ENCODE assay signal across 8 cellular contexts in the genomic region with DNA sequence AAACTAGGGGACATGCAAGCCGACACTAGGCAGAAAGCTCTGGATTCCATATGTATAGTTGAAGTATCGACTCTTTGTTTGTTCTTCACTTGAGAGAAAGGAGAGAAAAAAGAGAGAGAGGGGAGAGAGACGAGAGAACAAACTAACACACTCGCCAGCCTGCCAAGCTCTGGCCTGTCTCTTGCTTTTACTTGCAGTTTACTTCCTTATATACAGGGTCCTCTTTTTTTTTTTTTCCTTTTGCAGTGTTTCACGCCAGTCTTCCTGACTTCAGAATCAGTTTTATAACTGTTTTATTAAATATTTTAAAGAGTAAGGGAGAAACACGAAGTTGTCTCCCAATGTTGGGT. TPM values are rescaled to one million over a fixed set of nuclear protein-coding genes. Genes with fewer than 3 reads are reported as not detected.
DNase-seq lines count a peak whose midpoint lies in the region; ATAC-seq and TF ChIP-seq lines count a peak whose summit lies in the region.

No MANE protein-coding gene starts in this region.

- no peaks in the 10 kb centered on the region for H3K36me3 ChIP-seq in SK-N-MC (ENCODE audit: insufficient read depth, low read length)
- H3K36me3 ChIP-seq in CD8-positive, alpha-beta memory T cell (ENCODE audit: insufficient read depth, low read length), result no peaks in the 10 kb centered on the region

- no peak overlapping the region for H4K5ac ChIP-seq in H9 (ENCODE audit: insufficient read length, low read depth, low read length)

- no peaks in the 10 kb centered on the region for H3K23me2 ChIP-seq in H9 (ENCODE audit: insufficient read length, low read depth, low read length, poor library complexity, severe bottlenecking)

- POLR2A ChIA-PET in CD8-positive, alpha-beta memory T cell (lab: Charles Lee), result no interaction called here

- peak overlapping the region; percentile 32 to 94 (median 52); a peak in 3 of 7 replicates for H3K27ac Mint-ChIP-seq in H9
- no peak overlapping the region for H3K27ac Mint-ChIP-seq in CD8-positive, alpha-beta memory T cell

- no peak for ATAC-seq in HG03039 (IDR thresholded peaks at IDR 0.05; ENCODE audit: unreplicated experiment)

- H3K4ac ChIP-seq in H9 (ENCODE audit: low read depth, low read length), result no peak overlapping the region

- H3K9me3 ChIP-seq in H9 (ENCODE audit: control insufficient read depth, low read depth, low read length) (no peaks in the 10 kb centered on the region), SK-N-MC (ENCODE audit: low read depth, low read length) (no peaks in the 10 kb centered on the region)
- H3K9me3 ChIP-seq in CD8-positive, alpha-beta memory T cell (ENCODE audit: low read length), result no peaks in the 10 kb centered on the region

- no peak overlapping the region for H4K8ac ChIP-seq in H9 (replicated peaks; ENCODE audit: insufficient read length, low read depth, low read length)

- H3K4me3 ChIP-seq in SK-N-MC (peak overlapping the region; percentile 60), retinal pigment epithelial cell (ENCODE audit: low read length) (peak overlapping the region; percentile 20)
- H3K4me3 ChIP-seq in CD8-positive, alpha-beta memory T cell (ENCODE audit: low read length), result no peak overlapping the region

- no peak overlapping the region for H3K23ac ChIP-seq in H9 (ENCODE audit: insufficient read length, low read depth, low read length)

- no peak overlapping the region for H2BK5ac ChIP-seq in H9 (ENCODE audit: insufficient read length, low read length)

- H3T11ph ChIP-seq in H9 (ENCODE audit: low read length), result no peak overlapping the region

- H3K18ac ChIP-seq in H9 (ENCODE audit: insufficient read length, low read depth, low read length), result no peak overlapping the region

- H3K4me3 Mint-ChIP-seq in H9, result no peak overlapping the region
- H3K4me3 Mint-ChIP-seq in CD8-positive, alpha-beta memory T cell, result no peak overlapping the region

- CTCF ChIA-PET in CD8-positive, alpha-beta memory T cell (lab: Charles Lee), result no interaction called here

- H3K36me3 Mint-ChIP-seq in H9 (ENCODE audit: insufficient read depth in 1 of 3, low read depth in 3 of 3), result peaks cover 0 to 2% (median 0%) of the 10 kb centered on the region in 3 experiments; a peak in 1 of 7 replicates
- H3K36me3 Mint-ChIP-seq in CD8-positive, alpha-beta memory T cell, result no peaks in the 10 kb centered on the region

- peaks cover 2% of the 10 kb centered on the region; the same call in 1 of the 2 replicates for H3K27me3 ChIP-seq in H9 (ENCODE audit: insufficient read depth, low read length)
- H3K27me3 ChIP-seq in CD8-positive, alpha-beta memory T cell (ENCODE audit: insufficient read depth, low read length, poor library complexity, severe bottlenecking), result peaks cover 8% of the 10 kb centered on the region

- TF ChIP-seq CTCF in H9 (conservative IDR thresholded peaks at IDR 0.05) (no peak), retinal pigment epithelial cell (conservative IDR thresholded peaks at IDR 0.05; ENCODE audit: low read depth, low read length) (no peak)

- peak overlapping the region; percentile 45; the same call in 1 of the 2 replicates for H2BK15ac ChIP-seq in H9 (ENCODE audit: low read depth, low read length)

- H3K56ac ChIP-seq in H9 (ENCODE audit: insufficient read length, low read depth, low read length), result no peak overlapping the region

- no peak overlapping the region for H2BK20ac ChIP-seq in H9 (ENCODE audit: low read depth, low read length, poor library complexity, severe bottlenecking)

- H3K27me3 Mint-ChIP-seq in H9 (ENCODE audit: low read depth), result peaks cover 3% of the 10 kb centered on the region
- H3K27me3 Mint-ChIP-seq in CD8-positive, alpha-beta memory T cell, result peaks cover 39 to 82% of the 10 kb centered on the region in 2 donors

- no peak overlapping the region for H2BK120ac ChIP-seq in H9 (ENCODE audit: low read depth, low read length, poor library complexity, severe bottlenecking)

- peaks cover 4% of the 10 kb centered on the region for H4K20me1 ChIP-seq in H9 (ENCODE audit: control insufficient read depth, insufficient read depth, insufficient read length)

- H2AK5ac ChIP-seq in H9 (ENCODE audit: insufficient read length, low read length), result no peak overlapping the region

- H3K4me2 ChIP-seq in H9 (ENCODE audit: insufficient read depth, insufficient read length, low read length), result no peak overlapping the region

- no peak overlapping the region for H2AFZ ChIP-seq in H9 (ENCODE audit: low read length)

- H3K79me2 ChIP-seq in H9 (ENCODE audit: insufficient read depth, low read length), result peaks cover 29% of the 10 kb centered on the region

- H3K14ac ChIP-seq in H9 (ENCODE audit: insufficient read depth, low read length), result peak overlapping the region; percentile 11; the same call in 1 of the 2 replicates

- DNase-seq in H9 (no peak), SK-N-MC (ENCODE audit: low read depth, low spot score) (no peak), glomerular visceral epithelial cell (ENCODE audit: extremely low spot score) (peak; percentile 54), retinal pigment epithelial cell (ENCODE audit: low read depth) (no peak), SIG-M5 treated with dmso at 0.1 percent for 504 hours (lab: John Stamatoyannopoulos, UW; ENCODE audit: unreplicated experiment) (no peak)
- DNase-seq in activated T-cell treated with anti-CD3 and anti-CD28 coated beads, Interleukin-2, amount 50 U/mL, for 48 hours, result no peak
- no peak for DNase-seq in CD8-positive, alpha-beta memory T cell

- H3K27ac ChIP-seq in H9 (ENCODE audit: insufficient read length, low read depth, low read length), result no peak overlapping the region
- H3K27ac ChIP-seq in SK-N-MC, result peak overlapping the region; percentile 54
- H3K27ac ChIP-seq in CD8-positive, alpha-beta memory T cell (ENCODE audit: low read depth, low read length), result no peak overlapping the region

- no peaks in the 10 kb centered on the region for H3K9me3 Mint-ChIP-seq in H9
- H3K9me3 Mint-ChIP-seq in CD8-positive, alpha-beta memory T cell, result peaks cover 0 to 6% (median 0%) of the 10 kb centered on the region in 5 donors

- no peak overlapping the region for H2BK12ac ChIP-seq in H9 (ENCODE audit: insufficient read length, low read depth, low read length)

- peaks cover 14% of the 10 kb centered on the region for H3K79me1 ChIP-seq in H9 (ENCODE audit: insufficient read depth, low read depth, low read length, poor library complexity, severe bottlenecking)

- WGBS in H9 (ENCODE audit: extremely low coverage, insufficient read length, low lambda C conversion rate), result no CpG with 5 or more reads among the region's 6 CpGs

- H3K9ac ChIP-seq in H9 (ENCODE audit: extremely low read depth, insufficient read length, low read length) (no peak overlapping the region), SK-N-MC (ENCODE audit: insufficient read length) (peak overlapping the region; percentile 22)

- peaks cover 79 to 94% of the 10 kb centered on the region in 2 experiments for H3K4me1 Mint-ChIP-seq in H9
- peaks cover 0 to 4% (median 2%) of the 10 kb centered on the region in 3 donors for H3K4me1 Mint-ChIP-seq in CD8-positive, alpha-beta memory T cell

- no peak overlapping the region for H4K91ac ChIP-seq in H9 (ENCODE audit: insufficient read length, low read depth, low read length)

- H3K4me1 ChIP-seq in H9 (ENCODE audit: insufficient read depth, low read length), result peaks cover 37% of the 10 kb centered on the region; the same call in 1 of the 2 replicates
- no peaks in the 10 kb centered on the region for H3K4me1 ChIP-seq in CD8-positive, alpha-beta memory T cell (ENCODE audit: insufficient read depth, low read length)

RNA-seq across cellular contexts. Expression of a gene that starts 19.9 kb away (rescaled TPM):
- 75.1 and 76.8 TPM in 2 replicates for total RNA-seq in H9 (2021)
- total RNA-seq in CD8-positive, alpha-beta memory T cell, result under 1 TPM; 0.59 to 0.89 TPM
- not detected for polyA plus RNA-seq in CD8-positive, alpha-beta memory T cell

Comparison
In these comparisons a context has a peak if more than half of its experiments do, and no peak if none do; other contexts are left out.
1. H3K27ac Mint-ChIP-seq: peak in H9 (3 of 3); none in CD8-positive, alpha-beta memory T cell (0 of 8).
2. RNA of a gene that starts 19.9 kb away (total RNA-seq): 75.1 to 76.8 TPM in H9; 0.59 to 0.89 TPM in CD8-positive, alpha-beta memory T cell; every median in the first group is over 10 times any median in the second.